In the genomic region with DNA sequence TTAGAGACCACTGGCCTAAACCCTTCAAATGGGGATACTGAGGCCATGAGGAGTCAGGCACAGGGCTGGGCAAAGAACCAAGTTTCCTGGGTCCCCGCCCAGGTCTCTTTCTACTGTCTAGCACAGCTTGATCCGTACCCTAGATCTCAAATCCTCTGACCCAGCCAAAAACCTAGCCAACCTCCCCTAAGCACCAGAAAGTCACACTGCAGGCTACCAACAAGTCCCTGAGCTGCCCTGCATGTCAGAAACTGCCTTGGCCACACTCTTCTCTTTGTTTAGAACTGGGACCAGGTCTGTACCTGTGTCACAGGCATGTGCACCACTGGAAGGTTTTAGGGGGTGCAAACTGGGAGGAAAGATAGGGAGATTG, we compare ENCODE assay signal across 10 cellular contexts. TPM values are rescaled to one million over a fixed set of nuclear protein-coding genes. Genes with fewer than 3 reads are reported as not detected.
DNase-seq lines count a peak whose midpoint lies in the region; ATAC-seq and TF ChIP-seq lines count a peak whose summit lies in the region.
"Had no signal": no experiment of that assay in that cellular context is flagged by ENCODE, and none has a peak within 500 bp of the region (broad histone marks: within the 10 kb centered on the region; RNA-seq: fewer than 3 reads in every experiment).

No MANE protein-coding gene starts in this region.

- no peak for TF ChIP-seq POLR2A in thyroid gland (IDR thresholded peaks at IDR 0.05)

- intact Hi-C loops in Panc1 (cut with micrococcal nuclease; ENCODE audit: unreplicated experiment) (no loop called here), thyroid gland (cut with DNase I) (no loop called here), OCI-LY7 (cut with micrococcal nuclease; ENCODE audit: unreplicated experiment) (no loop called here)

- H3K27me3 ChIP-seq in Panc1 (ENCODE audit: control insufficient read depth, insufficient read depth, low read length) (no peaks in the 10 kb centered on the region), endodermal cell (ENCODE audit: control insufficient read depth, insufficient read depth, low read length, poor library complexity, severe bottlenecking) (no peaks in the 10 kb centered on the region), muscle layer of colon (ENCODE audit: control insufficient read depth in 1 of 2, insufficient read depth in 2 of 2, low read length in 2 of 2) (no peaks in the 10 kb centered on the region), thyroid gland (no peaks in the 10 kb centered on the region)

- peak overlapping the region; percentile 40 for H3K4me3 Mint-ChIP-seq in endodermal cell
- H3K4me3 Mint-ChIP-seq: natural killer cell had no signal

- BruUV-seq in Panc1 (replicated peaks; lab: Mats Ljungman, UMichigan) (no TSS peak), OCI-LY7 (replicated peaks; lab: Mats Ljungman, UMichigan) (no TSS peak)

- no peak overlapping the region for H2AFZ ChIP-seq in OCI-LY7 (ENCODE audit: low read length)

- H3K4me1 ChIP-seq in Panc1 (ENCODE audit: control insufficient read depth, insufficient read depth, low read length) (peaks cover 89% of the 10 kb centered on the region), endodermal cell (ENCODE audit: control insufficient read depth, insufficient read depth, low read length) (peaks cover 65% of the 10 kb centered on the region), muscle layer of colon (ENCODE audit: insufficient read depth, low read length) (peaks cover 91% of the 10 kb centered on the region), thyroid gland (peaks cover 82 to 96% of the 10 kb centered on the region in 2 donors), OCI-LY7 (ENCODE audit: insufficient read depth, low read length, poor library complexity, severe bottlenecking) (peaks cover 28% of the 10 kb centered on the region)

- TF ChIP-seq CTCF in Panc1 (IDR thresholded peaks at IDR 0.05) (no peak), endodermal cell (conservative IDR thresholded peaks at IDR 0.05) (no peak), thyroid gland (IDR thresholded peaks at IDR 0.05) (no peak), OCI-LY7 (conservative IDR thresholded peaks at IDR 0.05; ENCODE audit: low read length) (no peak)

- no peak overlapping the region for H3K9ac ChIP-seq in endodermal cell (ENCODE audit: extremely low read depth, low read length, poor library complexity, severe bottlenecking)
- H3K9ac ChIP-seq in muscle layer of colon (ENCODE audit: low read length), result peak overlapping the region; percentile 42

- CTCF ChIA-PET in Panc1 (lab: Charles Lee) (interaction anchor here (0.6 to 7.6 kb wide), 3 partner anchors 14 to 31 kb away, joined by 3 to 46 read pairs (median 3); no protein-coding TSS in a partner anchor), OCI-LY7 (lab: Charles Lee; ENCODE audit: unreplicated experiment) (interaction anchor here (1.4 kb wide), 1 partner anchor 14 kb away, joined by 5 read pairs; no protein-coding TSS in a partner anchor)

- no peak overlapping the region for H3K4me2 ChIP-seq in OCI-LY7 (ENCODE audit: low read length)

- H4K20me1 ChIP-seq in OCI-LY7 (ENCODE audit: insufficient read depth, low read length), result no peaks in the 10 kb centered on the region

- H3K9me2 ChIP-seq in OCI-LY7 (ENCODE audit: insufficient read depth, low read length), result no peaks in the 10 kb centered on the region

- WGBS in endodermal cell (ENCODE audit: insufficient coverage in 1 of 2, insufficient read length in 1 of 2), 2 experiments, result 60 to 82% methylated on average over 2 of the region's 2 CpGs
- 37 to 41% methylated on average over 2 of the region's 2 CpGs for WGBS in thyroid gland, 2 donors

- in situ Hi-C loops in Panc1 (cut with HindIII; ENCODE audit: low pct_unique_long_range_greater_than_20kb, low sequenced_read_pairs), result no loop called here

- H3K79me2 ChIP-seq in OCI-LY7 (ENCODE audit: insufficient read depth, low read depth, low read length), result no peaks in the 10 kb centered on the region

- no peaks in the 10 kb centered on the region for H3K36me3 ChIP-seq in Panc1 (ENCODE audit: control insufficient read depth, insufficient read depth, low read length)
- H3K36me3 ChIP-seq in endodermal cell (ENCODE audit: control insufficient read depth, insufficient read depth, low read length), result no peaks in the 10 kb centered on the region
- no peaks in the 10 kb centered on the region for H3K36me3 ChIP-seq in muscle layer of colon (ENCODE audit: insufficient read depth, low read length)
- H3K36me3 ChIP-seq in thyroid gland, result no peaks in the 10 kb centered on the region
- H3K36me3 ChIP-seq in OCI-LY7 (ENCODE audit: insufficient read depth, low read length), result no peaks in the 10 kb centered on the region

- H3K4me3 ChIP-seq in Panc1 (ENCODE audit: low read depth in 2 of 2, low read length in 2 of 2) (no peak overlapping the region), endodermal cell (ENCODE audit: low read length) (no peak overlapping the region), muscle layer of colon (ENCODE audit: low read depth in 1 of 2, low read length in 2 of 2) (no peak overlapping the region), thyroid gland (replicated peaks in 1 of 3) (no peak overlapping the region), OCI-LY7 (ENCODE audit: low read depth, low read length, poor library complexity, severe bottlenecking) (no peak overlapping the region)

- no peaks in the 10 kb centered on the region for H3K9me3 Mint-ChIP-seq in endodermal cell
- H3K9me3 Mint-ChIP-seq: central memory CD8-positive, alpha-beta T cell; natural killer cell had no signal

- POLR2A ChIA-PET in Panc1 (lab: Charles Lee) (no interaction called here), OCI-LY7 (lab: Charles Lee) (interaction anchor here (0.7 kb wide), 1 partner anchor 32 kb away, joined by 5 read pairs; no protein-coding TSS in a partner anchor)

- H3K27ac ChIP-seq in Panc1 (ENCODE audit: low read length) (peak overlapping the region; percentile 91), endodermal cell (ENCODE audit: low read depth, low read length) (peak overlapping the region; percentile 50), muscle layer of colon (ENCODE audit: low read depth, low read length) (peak overlapping the region; percentile 94), thyroid gland (peak overlapping the region; percentile 87 to 98 (median 88)), OCI-LY7 (ENCODE audit: low read depth, low read length, poor library complexity, severe bottlenecking) (no peak overlapping the region)

- H3K27me3 Mint-ChIP-seq in endodermal cell (ENCODE audit: insufficient read depth), result no peaks in the 10 kb centered on the region
- H3K27me3 Mint-ChIP-seq: central memory CD8-positive, alpha-beta T cell had no signal

- ATAC-seq in Panc1 (no peak), GM21786 (IDR thresholded peaks at IDR 0.05; ENCODE audit: unreplicated experiment) (no peak)
- ATAC-seq: natural killer cell had no signal

- no peaks in the 10 kb centered on the region for H3K36me3 Mint-ChIP-seq in endodermal cell (ENCODE audit: low read depth)
- H3K36me3 Mint-ChIP-seq: natural killer cell had no signal

- H3K9me3 ChIP-seq in Panc1 (ENCODE audit: control insufficient read depth, insufficient read depth, low read depth, low read length) (no peaks in the 10 kb centered on the region), endodermal cell (ENCODE audit: control insufficient read depth, low read length) (no peaks in the 10 kb centered on the region), muscle layer of colon (ENCODE audit: low read length) (no peaks in the 10 kb centered on the region), thyroid gland (no peaks in the 10 kb centered on the region), OCI-LY7 (ENCODE audit: low read length) (no peaks in the 10 kb centered on the region)

- DNase-seq in Panc1 (ENCODE audit: low read depth, low spot score), result no peak
- DNase-seq in endodermal cell, result peak; percentile 68
- DNase-seq in thyroid gland, result peak; percentile 52 to 66
- no peak for DNase-seq in NCI-H1417 (lab: John Stamatoyannopoulos, UW)
- DNase-seq in OCI-LY7 (ENCODE audit: low spot score), result no peak
- DNase-seq: natural killer cell, NCI-H1417 treated with DMSO at 0.1 percent for 48 hours had no signal

- H3K27ac Mint-ChIP-seq in endodermal cell, result peak overlapping the region; percentile 92

- peaks cover 80% of the 10 kb centered on the region for H3K4me1 Mint-ChIP-seq in endodermal cell

RNA-seq across cellular contexts. Expression of a gene that starts 33.6 kb away (rescaled TPM):
- total RNA-seq in Panc1 (2021; ENCODE audit: unreplicated experiment), result 47.1 TPM
- polyA plus RNA-seq in Panc1 (2012; ENCODE audit: insufficient read length), result 35.8 TPM
- 10 to 100 TPM; 39.3 to 41.2 TPM for total RNA-seq in endodermal cell
- 52.1 TPM for polyA plus RNA-seq in endodermal cell (2013, experiment 1 of 2)
- 50.1 TPM for polyA plus RNA-seq in endodermal cell (2013, experiment 2 of 2)
- 10 to 100 TPM; 25.5 to 91.4 (median 47.8) TPM for total RNA-seq in thyroid gland
- total RNA-seq in OCI-LY7 (2014; rRNA removed; shearing (Covaris generic)), result 5.5 and 6.5 TPM in 2 replicates
- total RNA-seq in OCI-LY7 (2022), result 8.4 and 13.8 TPM in 2 replicates

Comparison
In these comparisons a context has a peak if more than half of its experiments do, and no peak if none do; other contexts are left out.
1. DNase-seq: peak in endodermal cell (single experiment) and thyroid gland (2 of 2); none in Panc1 (single experiment), NCI-H1417 (0 of 3) and OCI-LY7 (single experiment).